ENCODE assay signal across 16 cellular contexts in genomic region chr1:22104074-22104473, GRCh38. TPM values are rescaled to one million over a fixed set of nuclear protein-coding genes. Genes with fewer than 3 reads are reported as not detected.
DNase-seq lines count a peak whose midpoint lies in the region; ATAC-seq and TF ChIP-seq lines count a peak whose summit lies in the region.
"Had no signal": no experiment of that assay in that cellular context is flagged by ENCODE, and none has a peak within 500 bp of the region (broad histone marks: within the 10 kb centered on the region; RNA-seq: fewer than 3 reads in every experiment).

No MANE protein-coding gene starts in this region.

- no peak overlapping the region for H3K4me3 Mint-ChIP-seq in activated CD4-positive, alpha-beta memory T cell treated with anti-CD3 and anti-CD28 coated beads for 36 hours
- H3K4me3 Mint-ChIP-seq in endodermal cell = no peak overlapping the region
- no peak overlapping the region for H3K4me3 Mint-ChIP-seq in glutamatergic neuron (ENCODE audit: unreplicated experiment)

- intact Hi-C loops in activated CD4-positive, alpha-beta memory T cell treated with anti-CD3 and anti-CD28 coated beads for 36 hours (cut with micrococcal nuclease) = loop anchor here (2.0 kb wide), 2 partner anchors 15 to 51 kb away; partner anchors contain the start of gene CDC42
- intact Hi-C loops in left cardiac atrium (cut with DNase I) = loop anchor here (2.0 to 10.0 kb wide), 3 partner anchors 171 to 313 kb away; no protein-coding TSS in a partner anchor

- no peaks in the 10 kb centered on the region for H3K27me3 ChIP-seq in endodermal cell (ENCODE audit: control insufficient read depth, insufficient read depth, low read length, poor library complexity, severe bottlenecking)
- H3K27me3 ChIP-seq: adrenal gland, BE2C, foreskin keratinocyte had no signal

- H3K27ac ChIP-seq in endodermal cell (ENCODE audit: low read depth, low read length) = no peak overlapping the region
- H3K27ac ChIP-seq: adrenal gland, foreskin keratinocyte, KMS-11 had no signal

- CTCF ChIA-PET in activated CD4-positive, alpha-beta memory T cell treated with anti-CD3 and anti-CD28 coated beads for 36 hours (lab: Charles Lee) = interaction anchor here (2.2 kb wide), 3 partner anchors 11 to 312 kb away, joined by 5 to 12 read pairs (median 11); no protein-coding TSS in a partner anchor

- no peak overlapping the region for H3K4me3 ChIP-seq in endodermal cell (ENCODE audit: low read length)
- H3K4me3 ChIP-seq: adrenal gland had no signal

- no peak overlapping the region for H3K9ac ChIP-seq in endodermal cell (ENCODE audit: extremely low read depth, low read length, poor library complexity, severe bottlenecking)
- H3K9ac ChIP-seq: KMS-11 had no signal

- no peaks in the 10 kb centered on the region for H3K9me3 ChIP-seq in endodermal cell (ENCODE audit: control insufficient read depth, low read length)
- H3K9me3 ChIP-seq: adrenal gland, BE2C had no signal

- H3K9me3 Mint-ChIP-seq in activated CD4-positive, alpha-beta memory T cell treated with anti-CD3 and anti-CD28 coated beads for 36 hours = no peaks in the 10 kb centered on the region
- H3K9me3 Mint-ChIP-seq in endodermal cell = no peaks in the 10 kb centered on the region
- H3K9me3 Mint-ChIP-seq in glutamatergic neuron (ENCODE audit: unreplicated experiment) = no peaks in the 10 kb centered on the region

- H3K36me3 Mint-ChIP-seq in activated CD4-positive, alpha-beta memory T cell treated with anti-CD3 and anti-CD28 coated beads for 36 hours = peaks cover 43% of the 10 kb centered on the region
- H3K36me3 Mint-ChIP-seq in endodermal cell (ENCODE audit: low read depth) (peaks cover 35% of the 10 kb centered on the region), glutamatergic neuron (ENCODE audit: unreplicated experiment) (no peaks in the 10 kb centered on the region)

- peak overlapping the region; percentile 72 for H3K27ac Mint-ChIP-seq in activated CD4-positive, alpha-beta memory T cell treated with anti-CD3 and anti-CD28 coated beads for 36 hours
- H3K27ac Mint-ChIP-seq in endodermal cell = peak overlapping the region; percentile 22
- H3K27ac Mint-ChIP-seq in glutamatergic neuron (ENCODE audit: unreplicated experiment) = no peak overlapping the region

- H3K27me3 Mint-ChIP-seq in activated CD4-positive, alpha-beta memory T cell treated with anti-CD3 and anti-CD28 coated beads for 36 hours = no peaks in the 10 kb centered on the region
- H3K27me3 Mint-ChIP-seq in endodermal cell (ENCODE audit: insufficient read depth) (no peaks in the 10 kb centered on the region), glutamatergic neuron (ENCODE audit: unreplicated experiment) (peaks cover 4% of the 10 kb centered on the region)

- no peak for ATAC-seq in left cardiac atrium
- ATAC-seq: foreskin keratinocyte, left ventricle myocardium superior had no signal

- POLR2A ChIA-PET in activated CD4-positive, alpha-beta memory T cell treated with anti-CD3 and anti-CD28 coated beads for 36 hours (lab: Charles Lee) = interaction anchor here (1.5 kb wide), 1 partner anchor 11 kb away, joined by 4 read pairs; no protein-coding TSS in a partner anchor

- H3K36me3 ChIP-seq in endodermal cell (ENCODE audit: control insufficient read depth, insufficient read depth, low read length) = peaks cover 79% of the 10 kb centered on the region
- H3K36me3 ChIP-seq: BE2C had no signal

- H3K4me1 Mint-ChIP-seq in activated CD4-positive, alpha-beta memory T cell treated with anti-CD3 and anti-CD28 coated beads for 36 hours (ENCODE audit: low read depth) = peaks cover 66% of the 10 kb centered on the region
- H3K4me1 Mint-ChIP-seq in endodermal cell = peaks cover 27% of the 10 kb centered on the region
- no peaks in the 10 kb centered on the region for H3K4me1 Mint-ChIP-seq in glutamatergic neuron (ENCODE audit: low read depth, unreplicated experiment)

- TF ChIP-seq CTCF in endodermal cell (conservative IDR thresholded peaks at IDR 0.05) = no peak
- no peak for TF ChIP-seq CTCF in glutamatergic neuron (IDR thresholded peaks at IDR 0.05; ENCODE audit: partially characterized antibody, unreplicated experiment)

- peak; percentile 20 for DNase-seq in stimulated activated CD4-positive, alpha-beta T cell treated with anti-CD3 and anti-CD28 coated beads, Interleukin-4, amount 100 ng/mL, for 24 hours
- DNase-seq in stimulated activated CD4-positive, alpha-beta T cell treated with anti-CD3 and anti-CD28 coated beads, Interleukin-1b, Interleukin-23, amount 100 ng/mL, for 48 hours = no peak
- peak; percentile 26 for DNase-seq in activated CD4-positive, alpha-beta memory T cell treated with anti-CD3 and anti-CD28 coated beads for 36 hours
- no peak for DNase-seq in endodermal cell
- DNase-seq in glutamatergic neuron = no peak
- DNase-seq in left cardiac atrium = no peak
- no peak for DNase-seq in foreskin melanocyte
- DNase-seq: adrenal gland, BE2C, DMS53, foreskin keratinocyte, left ventricle myocardium superior, NCI-H1105 treated with DMSO at 0.1 percent for 48 hours, NCI-H2171, NCI-H748 treated with DMSO at 0.1 percent for 48 hours had no signal

- H3K4me1 ChIP-seq in endodermal cell (ENCODE audit: control insufficient read depth, insufficient read depth, low read length) = peaks cover 3% of the 10 kb centered on the region

- 95 to 100% methylated on average over 2 to 5 of the region's 5 CpGs for WGBS in endodermal cell (ENCODE audit: insufficient coverage in 1 of 2, insufficient read length in 1 of 2), 2 experiments

RNA-seq across cellular contexts. Expression of gene WNT4, which starts 38.8 kb away (rescaled TPM):
- not detected for total RNA-seq in activated CD4-positive, alpha-beta memory T cell treated with anti-CD3 and anti-CD28 coated beads for 36 hours
- total RNA-seq in endodermal cell = under 1 TPM in 1 of 2 donors, not detected in 1; 0.44 TPM
- polyA plus RNA-seq in endodermal cell (2013, experiment 1 of 2) = 9.7 TPM
- polyA plus RNA-seq in endodermal cell (2013, experiment 2 of 2) = 8.9 TPM
- total RNA-seq in glutamatergic neuron (ENCODE audit: unreplicated experiment) = not detected
- total RNA-seq in left cardiac atrium = under 1 TPM in 1 of 2 donors, not detected in 1; 0.18 TPM

RNA-seq across cellular contexts. Expression of gene CDC42, which starts 51.6 kb away (rescaled TPM):
- 100 to 1,000 TPM; 310 to 314 TPM for total RNA-seq in activated CD4-positive, alpha-beta memory T cell treated with anti-CD3 and anti-CD28 coated beads for 36 hours
- total RNA-seq in endodermal cell = 100 to 1,000 TPM; 274 to 283 TPM
- polyA plus RNA-seq in endodermal cell (2013, experiment 1 of 2) = 237 TPM
- 233 TPM for polyA plus RNA-seq in endodermal cell (2013, experiment 2 of 2)
- 283 TPM for total RNA-seq in glutamatergic neuron (ENCODE audit: unreplicated experiment)
- total RNA-seq in left cardiac atrium = 100 to 1,000 TPM; 149 to 170 TPM

Comparison
In these comparisons a context has a peak if more than half of its experiments do, and no peak if none do; other contexts are left out.
1. DNase-seq: peak in stimulated activated CD4-positive, alpha-beta T cell treated with anti-CD3 and anti-CD28 coated beads, Interleukin-4, amount 100 ng/mL, for 24 hours (single experiment) and activated CD4-positive, alpha-beta memory T cell treated with anti-CD3 and anti-CD28 coated beads for 36 hours (single experiment); none in stimulated activated CD4-positive, alpha-beta T cell treated with anti-CD3 and anti-CD28 coated beads, Interleukin-1b, Interleukin-23, amount 100 ng/mL, for 48 hours (single experiment), endodermal cell (single experiment), glutamatergic neuron (single experiment), left cardiac atrium (single experiment) and foreskin melanocyte (single experiment).